8 cellular contexts compared by ENCODE assay signal in genomic region chr19:55675661-55676354, GRCh38. TPM values are rescaled to one million over a fixed set of nuclear protein-coding genes. Genes with fewer than 3 reads are reported as not detected.
DNase-seq lines count a peak whose midpoint lies in the region; ATAC-seq, FAIRE-seq and TF ChIP-seq lines count a peak whose summit lies in the region.

No MANE protein-coding gene starts in this region.

- H3K4me3 ChIP-seq in HEK293 (ENCODE audit: low read depth, low read length) (peak overlapping the region; percentile 99), WI38 (ENCODE audit: low read depth, low read length) (peak overlapping the region; percentile 94), right cardiac atrium (ENCODE audit: low read length) (peak overlapping the region; percentile 79), small intestine (ENCODE audit: low read depth in 1 of 2, low read length in 2 of 2) (peak overlapping the region; percentile 79 to 98)

- TF ChIP-seq CTCF in HEK293 (tag by site-specific recombination; IDR thresholded peaks at IDR 0.05) (no peak), WI38 (IDR thresholded peaks at IDR 0.05; ENCODE audit: low read depth, low read length) (no peak)

- POLR2A ChIA-PET in HEK293 (lab: Yijun Ruan, JAX) = no interaction called here

- ATAC-seq in right cardiac atrium (no peak), GM21515 (IDR thresholded peaks at IDR 0.05; ENCODE audit: unreplicated experiment) (no peak)

- 9% methylated on average over 16 of the region's 16 CpGs for WGBS in right cardiac atrium
- WGBS in small intestine, 3 donors = 3 to 11% (median 6%) methylated on average over 16 of the region's 16 CpGs

- peaks cover 11 to 59% of the 10 kb centered on the region in 2 experiments; a peak in 2 of 3 replicates for H3K36me3 ChIP-seq in HEK293 (ENCODE audit: control insufficient read depth in 2 of 2, insufficient read depth in 1 of 2, low read length in 2 of 2)
- peaks cover 12 to 15% of the 10 kb centered on the region in 2 donors for H3K36me3 ChIP-seq in small intestine (ENCODE audit: control insufficient read depth in 2 of 2, insufficient read depth in 2 of 2, low read length in 2 of 2)

- H3K4me1 ChIP-seq in HEK293 (ENCODE audit: control insufficient read depth, insufficient read depth, low read length) (peaks cover 19% of the 10 kb centered on the region), right cardiac atrium (ENCODE audit: control insufficient read depth, insufficient read depth, low read length) (peaks cover 5% of the 10 kb centered on the region), small intestine (ENCODE audit: control insufficient read depth in 2 of 2, insufficient read depth in 1 of 2, low read depth in 1 of 2, low read length in 1 of 2) (peaks cover 6 to 11% of the 10 kb centered on the region in 2 donors)

- H3K27ac ChIP-seq in HEK293 (ENCODE audit: extremely low read depth, low read depth, low read length) (peak overlapping the region; percentile 76), right cardiac atrium (ENCODE audit: low read length) (peak overlapping the region; percentile 84), small intestine (ENCODE audit: low read depth in 1 of 2, low read length in 1 of 2) (peak overlapping the region; percentile 92)

- intact Hi-C loops in right cardiac atrium (cut with DNase I) = no loop called here

- H3K27me3 ChIP-seq in right cardiac atrium (ENCODE audit: control insufficient read depth, insufficient read depth) = no peaks in the 10 kb centered on the region
- no peaks in the 10 kb centered on the region for H3K27me3 ChIP-seq in small intestine (ENCODE audit: control insufficient read depth in 2 of 2, insufficient read depth in 2 of 2, low read length in 2 of 2)

- no peaks in the 10 kb centered on the region for H3K9me3 ChIP-seq in HEK293 (ENCODE audit: control insufficient read depth, insufficient read depth, low read depth, low read length)
- H3K9me3 ChIP-seq in right cardiac atrium (ENCODE audit: control insufficient read depth, low read length) = no peaks in the 10 kb centered on the region
- no peaks in the 10 kb centered on the region for H3K9me3 ChIP-seq in small intestine (ENCODE audit: control insufficient read depth, low read depth)

- CTCF ChIA-PET in HEK293 (lab: Yijun Ruan, JAX) = interaction anchor here (0.8 to 1.4 kb wide), 5 partner anchors 21 to 359 kb away, joined by 3 to 5 read pairs (median 4); no protein-coding TSS in a partner anchor

- DNase-seq in right cardiac atrium (peak in 1 of 3 donors; percentile 14), small intestine (no peak), germinal center (ENCODE audit: low spot score) (no peak), D341Med (ENCODE audit: low spot score) (no peak), AML-193 (lab: John Stamatoyannopoulos, UW) (no peak)

- FAIRE-seq in small intestine (lab: Jason Lieb, UNC) = no peak

TF ChIP-seq in HEK293, 187 proteins besides CTCF, POLR2A, EP300 and RAD21:
- no peak for TF ChIP-seq ZNF302 (tag by site-specific recombination; IDR thresholded peaks at IDR 0.05; ENCODE audit: low read depth)
- peak; percentile 79 for TF ChIP-seq ZNF335 (tag by site-specific recombination; conservative IDR thresholded peaks at IDR 0.05)
- TF ChIP-seq ZNF561 (tag by site-specific recombination; IDR thresholded peaks at IDR 0.05; ENCODE audit: borderline replicate concordance) = no peak

RNA-seq across cellular contexts. Expression of gene EPN1, which starts 0.8 kb away (rescaled TPM):
- 100 to 1,000 TPM; 175 to 232 (median 208) TPM for total RNA-seq in right cardiac atrium
- 187 TPM for polyA plus RNA-seq in right cardiac atrium
- 100 to 1,000 TPM; 161 to 193 (median 175) TPM for polyA plus RNA-seq in small intestine

RNA-seq across cellular contexts. Expression of gene U2AF2, which starts 21.0 kb away (rescaled TPM):
- 100 to 1,000 TPM in 1 of 4 donors, 10 to 100 TPM in 3; 87.5 to 101 (median 90.4) TPM for total RNA-seq in right cardiac atrium
- polyA plus RNA-seq in right cardiac atrium (76.0 TPM), small intestine (100 to 1,000 TPM in 1 of 3 donors, 10 to 100 TPM in 2; 74.0 to 142 (median 89.2) TPM)

RNA-seq across cellular contexts. Expression of gene CCDC106, which starts 27.8 kb away (rescaled TPM):
- 10 to 100 TPM; 23.6 to 26.6 (median 24.3) TPM for total RNA-seq in right cardiac atrium
- polyA plus RNA-seq in right cardiac atrium (30.4 TPM), small intestine (1 to 10 TPM; 2.5 to 6.5 (median 4.6) TPM)

RNA-seq across cellular contexts. Expression of gene ZNF581, which starts 32.4 kb away (rescaled TPM):
- 10 to 100 TPM in 1 of 4 donors, 1 to 10 TPM in 3; 7.7 to 12.5 (median 9.3) TPM for total RNA-seq in right cardiac atrium
- polyA plus RNA-seq in right cardiac atrium (6.3 TPM), small intestine (10 to 100 TPM; 15.9 to 29.2 (median 17.7) TPM)

RNA-seq across cellular contexts. Expression of gene ZNF580, which starts 35.0 kb away (rescaled TPM):
- 10 to 100 TPM; 23.7 to 32.0 (median 28.9) TPM for total RNA-seq in right cardiac atrium
- polyA plus RNA-seq in right cardiac atrium = 18.7 TPM
- polyA plus RNA-seq in small intestine = 10 to 100 TPM in 2 of 3 donors, 1 to 10 TPM in 1; 8.3 to 16.8 (median 16.3) TPM
